ENCODE assay signal across 1 cellular context in genomic region chr14:23095196-23096108, GRCh38.
TF ChIP-seq lines count a peak whose summit lies in the region.

Gene C14orf119, plus strand, starts transcription at chr14:23095505. Its CDS starts 2,154 bp downstream, at chr14:23097659.

TF ChIP-seq in HepG2, 621 proteins besides CTCF, POLR2A, EP300 and RAD21 (continued from another document and continues in another):
- TF ChIP-seq ZBTB4 (CRISPR knock-in tag; IDR thresholded peaks at IDR 0.05; ENCODE audit: borderline replicate concordance) (0 out of 2 replicates have a peak, but pooled peaks have one; percentile 18), TCF7 (IDR thresholded peaks at IDR 0.05; ENCODE audit: low read depth) (no peak), ATF3 (CRISPR knock-in tag; IDR thresholded peaks at IDR 0.05) (peak; percentile 60; the same call in 1 of the 2 replicates), ZNF264 (CRISPR knock-in tag; IDR thresholded peaks at IDR 0.05) (peak; percentile 77; the same call in 1 of the 2 replicates), TEAD3 (CRISPR knock-in tag; optimal IDR thresholded peaks at IDR 0.05; ENCODE audit: borderline replicate concordance) (peak; percentile 53), GTF2F1 (IDR thresholded peaks at IDR 0.05; ENCODE audit: low read length) (0 out of 2 replicates have a peak, but pooled peaks have one; percentile 38), PITX1 (CRISPR knock-in tag; IDR thresholded peaks at IDR 0.05) (peak; percentile 34; the same call in 1 of the 2 replicates), NFE2L1 (CRISPR knock-in tag; IDR thresholded peaks at IDR 0.05; ENCODE audit: borderline replicate concordance) (no peak), ZNF136 (CRISPR knock-in tag; IDR thresholded peaks at IDR 0.05; ENCODE audit: low read depth) (peak; percentile 67; the same call in 1 of the 2 replicates), ZNF710 (CRISPR knock-in tag; IDR thresholded peaks at IDR 0.05; ENCODE audit: borderline replicate concordance) (no peak; the same call in 1 of the 2 replicates), MBD4 (IDR thresholded peaks at IDR 0.05; ENCODE audit: borderline replicate concordance, low read length) (no peak), NR2C2 (CRISPR knock-in tag; IDR thresholded peaks at IDR 0.05; ENCODE audit: borderline replicate concordance) (peak; percentile 71), ZNF256 (CRISPR knock-in tag; conservative IDR thresholded peaks at IDR 0.05) (peak; percentile 85), FOXJ3 (CRISPR knock-in tag; IDR thresholded peaks at IDR 0.05; ENCODE audit: borderline replicate concordance) (no peak), ZNF205 (CRISPR knock-in tag; IDR thresholded peaks at IDR 0.05) (peak; percentile 67; the same call in 1 of the 2 replicates), ZNF563 (CRISPR knock-in tag; IDR thresholded peaks at IDR 0.05) (0 out of 2 replicates have a peak, but pooled peaks have one; percentile 53), HOMEZ (CRISPR knock-in tag; IDR thresholded peaks at IDR 0.05; ENCODE audit: low read depth) (peak; percentile 68), SRF (IDR thresholded peaks at IDR 0.05; ENCODE audit: low read depth, low read length) (peak; percentile 89), ZNF567 (CRISPR knock-in tag; IDR thresholded peaks at IDR 0.05; ENCODE audit: borderline replicate concordance) (peak; percentile 94; the same call in 1 of the 2 replicates), KLF13 (CRISPR knock-in tag; IDR thresholded peaks at IDR 0.05) (peak; percentile 81), CSRNP2 (CRISPR knock-in tag; conservative IDR thresholded peaks at IDR 0.05; ENCODE audit: low read depth) (no peak), SP1 (IDR thresholded peaks at IDR 0.05) (no peak), SP1 (CRISPR knock-in tag; IDR thresholded peaks at IDR 0.05) (peak; percentile 80), ZNF234 (CRISPR knock-in tag; conservative IDR thresholded peaks at IDR 0.05) (no peak), RNF2 (conservative IDR thresholded peaks at IDR 0.05; ENCODE audit: low read depth) (0 out of 2 replicates have a peak, but pooled peaks have one; percentile 28), BCL6 (CRISPR knock-in tag; IDR thresholded peaks at IDR 0.05) (peak; percentile 90), DNMT1 (CRISPR knock-in tag; IDR thresholded peaks at IDR 0.05) (no peak), ZNF333 (CRISPR knock-in tag; IDR thresholded peaks at IDR 0.05; ENCODE audit: borderline replicate concordance) (peak; percentile 43), THAP9 (CRISPR knock-in tag; IDR thresholded peaks at IDR 0.05; ENCODE audit: borderline replicate concordance) (peak; percentile 90), ZUFSP (CRISPR knock-in tag; IDR thresholded peaks at IDR 0.05; ENCODE audit: borderline replicate concordance) (no peak), MAX (IDR thresholded peaks at IDR 0.05) (no peak), HNRNPLL (IDR thresholded peaks at IDR 0.05; ENCODE audit: low read depth, low read length, poor library complexity, severe bottlenecking) (peak; percentile 18), YEATS4 (CRISPR knock-in tag; IDR thresholded peaks at IDR 0.05; ENCODE audit: borderline replicate concordance) (peak; percentile 30; the same call in 1 of the 2 replicates), ZHX2 (IDR thresholded peaks at IDR 0.05; ENCODE audit: low read depth) (peak; percentile 1; the same call in 1 of the 2 replicates), ZHX2 (CRISPR knock-in tag; IDR thresholded peaks at IDR 0.05; ENCODE audit: borderline replicate concordance) (0 out of 2 replicates have a peak, but pooled peaks have one; percentile 57), KLF12 (CRISPR knock-in tag; IDR thresholded peaks at IDR 0.05; ENCODE audit: borderline replicate concordance) (peak; percentile 89; the same call in 1 of the 2 replicates)
